In the genomic region with DNA sequence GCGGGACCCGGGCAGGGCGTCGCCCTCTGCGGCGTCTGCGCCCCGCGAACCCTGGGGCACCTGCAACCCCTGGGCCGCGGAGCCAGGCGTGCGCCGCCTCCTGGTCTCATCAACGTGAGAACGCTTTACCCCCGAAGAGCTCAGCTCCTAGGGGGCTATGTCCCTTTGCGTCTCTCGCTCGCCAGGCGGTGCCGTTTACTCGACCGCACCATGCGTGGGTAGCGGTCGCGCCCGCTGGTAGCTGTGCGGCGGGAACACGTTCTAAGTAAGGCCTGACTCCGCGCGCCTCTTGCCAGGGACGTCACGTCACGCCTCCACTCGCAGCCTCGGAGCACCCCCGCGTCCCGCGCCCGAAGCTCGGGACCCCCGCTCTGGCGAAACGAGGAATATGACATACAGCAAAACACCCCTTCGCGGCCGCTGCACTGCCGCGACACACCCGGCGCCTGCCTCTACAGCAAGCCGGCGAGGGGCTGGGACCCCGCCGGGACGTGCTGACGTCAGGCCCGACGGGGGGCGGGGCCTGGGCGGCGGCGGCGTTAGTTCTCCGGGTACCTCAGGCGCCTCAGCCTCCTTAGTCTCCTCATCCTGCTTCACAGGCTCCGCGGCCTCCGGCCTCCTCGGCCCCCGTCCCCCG, we compare ENCODE assay signal across 8 cellular contexts. TPM values are rescaled to one million over a fixed set of nuclear protein-coding genes. Genes with fewer than 3 reads are reported as not detected.
DNase-seq lines count a peak whose midpoint lies in the region; ATAC-seq and TF ChIP-seq lines count a peak whose summit lies in the region.

A gene with protein sequence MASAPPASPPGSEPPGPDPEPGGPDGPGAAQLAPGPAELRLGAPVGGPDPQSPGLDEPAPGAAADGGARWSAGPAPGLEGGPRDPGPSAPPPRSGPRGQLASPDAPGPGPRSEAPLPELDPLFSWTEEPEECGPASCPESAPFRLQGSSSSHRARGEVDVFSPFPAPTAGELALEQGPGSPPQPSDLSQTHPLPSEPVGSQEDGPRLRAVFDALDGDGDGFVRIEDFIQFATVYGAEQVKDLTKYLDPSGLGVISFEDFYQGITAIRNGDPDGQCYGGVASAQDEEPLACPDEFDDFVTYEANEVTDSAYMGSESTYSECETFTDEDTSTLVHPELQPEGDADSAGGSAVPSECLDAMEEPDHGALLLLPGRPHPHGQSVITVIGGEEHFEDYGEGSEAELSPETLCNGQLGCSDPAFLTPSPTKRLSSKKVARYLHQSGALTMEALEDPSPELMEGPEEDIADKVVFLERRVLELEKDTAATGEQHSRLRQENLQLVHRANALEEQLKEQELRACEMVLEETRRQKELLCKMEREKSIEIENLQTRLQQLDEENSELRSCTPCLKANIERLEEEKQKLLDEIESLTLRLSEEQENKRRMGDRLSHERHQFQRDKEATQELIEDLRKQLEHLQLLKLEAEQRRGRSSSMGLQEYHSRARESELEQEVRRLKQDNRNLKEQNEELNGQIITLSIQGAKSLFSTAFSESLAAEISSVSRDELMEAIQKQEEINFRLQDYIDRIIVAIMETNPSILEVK (plus strand): TSS at position 568 of the 637 bp plus-strand sequence. CDS start 358 bp downstream, outside the sequence.

- H3K27ac Mint-ChIP-seq in natural killer cell treated with Interleukin-12 subunit alpha and Interleukin-12 subunit beta and Interleukin-15 and Interleukin-18, amount 100 ng/mL, for 72 hours, result peak within 1 kb of the TSS; percentile 41 to 49

- TF ChIP-seq CTCF in fibroblast of mammary gland (conservative IDR thresholded peaks at IDR 0.05; ENCODE audit: control insufficient read depth, insufficient read depth, low read depth, low read length), result peak; percentile 0

- peak within 1 kb of the TSS; percentile 88 for H3K4me3 Mint-ChIP-seq in natural killer cell treated with Interleukin-12 subunit alpha and Interleukin-12 subunit beta and Interleukin-15 and Interleukin-18, amount 100 ng/mL, for 72 hours

- TF ChIP-seq EP300 in Ishikawa (IDR thresholded peaks at IDR 0.05; ENCODE audit: borderline replicate concordance), result no peak

- H3K9me3 Mint-ChIP-seq in natural killer cell treated with Interleukin-12 subunit alpha and Interleukin-12 subunit beta and Interleukin-15 and Interleukin-18, amount 100 ng/mL, for 72 hours, result no peaks in the 10 kb centered on the region

- H3K27me3 Mint-ChIP-seq in natural killer cell treated with Interleukin-12 subunit alpha and Interleukin-12 subunit beta and Interleukin-15 and Interleukin-18, amount 100 ng/mL, for 72 hours, result no peaks in the 10 kb centered on the region

- H3K36me3 Mint-ChIP-seq in natural killer cell treated with Interleukin-12 subunit alpha and Interleukin-12 subunit beta and Interleukin-15 and Interleukin-18, amount 100 ng/mL, for 72 hours, result no peaks in the 10 kb centered on the region

- H3K4me1 Mint-ChIP-seq in natural killer cell treated with Interleukin-12 subunit alpha and Interleukin-12 subunit beta and Interleukin-15 and Interleukin-18, amount 100 ng/mL, for 72 hours (ENCODE audit: low read depth in 2 of 2), result peaks cover 23 to 27% of the 10 kb centered on the region in 2 donors

- peak; percentile 51 for DNase-seq in DMS153 treated with DMSO at 0.1 percent for 48 hours (lab: John Stamatoyannopoulos, UW; ENCODE audit: unreplicated experiment)
- DNase-seq in RKO (ENCODE audit: low spot score), result peak; percentile 88
- peak; percentile 70 to 74 for DNase-seq in activated T-helper 1 cell treated with anti-CD3 and anti-CD28 coated beads, Interleukin-2, amount 50 U/mL, for 16 hours (ENCODE audit: low read depth in 1 of 2, low spot score in 1 of 2)
- peak; percentile 63 for DNase-seq in fibroblast of mammary gland (ENCODE audit: low read depth)
- DNase-seq in natural killer cell treated with Interleukin-12 subunit alpha and Interleukin-12 subunit beta and Interleukin-15 and Interleukin-18, amount 100 ng/mL, for 72 hours (ENCODE audit: low spot score), result peak; percentile 88
- peak; percentile 89 for DNase-seq in stimulated activated naive CD8-positive, alpha-beta T cell treated with anti-CD3 and anti-CD28 coated beads, Interleukin-15, Interleukin-2, amounts not matched to agents 100 U/mL and 50 U/mL, for 24 hours

- ATAC-seq in GM21526 (IDR thresholded peaks at IDR 0.05; ENCODE audit: low FRiP score, unreplicated experiment), result peak; percentile 76
- ATAC-seq in natural killer cell treated with Interleukin-12 subunit alpha and Interleukin-12 subunit beta and Interleukin-15 and Interleukin-18, amount 100 ng/mL, for 72 hours, result peak; percentile 95 to 97
- ATAC-seq in stimulated activated naive CD8-positive, alpha-beta T cell treated with anti-CD3 and anti-CD28 coated beads, Interleukin-15, Interleukin-2, amounts not matched to agents 100 U/mL and 50 U/mL, for 24 hours, result peak; percentile 94

- TF ChIP-seq RAD21 in Ishikawa (IDR thresholded peaks at IDR 0.05; ENCODE audit: low read depth), result 0 out of 2 replicates have a peak, but pooled peaks have one; percentile 7

- peak within 1 kb of the TSS; percentile 64 for H3K4me3 ChIP-seq in fibroblast of mammary gland (ENCODE audit: control insufficient read depth, low read depth, low read length)

TF ChIP-seq in Ishikawa, 13 proteins besides CTCF, POLR2A, EP300 and RAD21:
- TF ChIP-seq CEBPB (IDR thresholded peaks at IDR 0.05) (no peak), TAF1 (IDR thresholded peaks at IDR 0.05; ENCODE audit: low read depth) (peak; percentile 84), TCF12 (IDR thresholded peaks at IDR 0.05; ENCODE audit: low read depth) (no peak; the same call in 1 of the 2 replicates), TEAD4 (IDR thresholded peaks at IDR 0.05) (no peak), CREB1 (IDR thresholded peaks at IDR 0.05; ENCODE audit: low read depth) (peak; percentile 67; the same call in 1 of the 2 replicates), ZBTB7A (IDR thresholded peaks at IDR 0.05; ENCODE audit: low read depth) (peak; percentile 93), NFIC (IDR thresholded peaks at IDR 0.05) (no peak), EGR1 (IDR thresholded peaks at IDR 0.05) (0 out of 2 replicates have a peak, but pooled peaks have one; percentile 16), YY1 (IDR thresholded peaks at IDR 0.05; ENCODE audit: low read depth) (no peak)
- TF ChIP-seq, protein P1, sequence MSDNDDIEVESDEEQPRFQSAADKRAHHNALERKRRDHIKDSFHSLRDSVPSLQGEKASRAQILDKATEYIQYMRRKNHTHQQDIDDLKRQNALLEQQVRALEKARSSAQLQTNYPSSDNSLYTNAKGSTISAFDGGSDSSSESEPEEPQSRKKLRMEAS (IDR thresholded peaks at IDR 0.05), result peak; percentile 86
- TF ChIP-seq, protein P2, sequence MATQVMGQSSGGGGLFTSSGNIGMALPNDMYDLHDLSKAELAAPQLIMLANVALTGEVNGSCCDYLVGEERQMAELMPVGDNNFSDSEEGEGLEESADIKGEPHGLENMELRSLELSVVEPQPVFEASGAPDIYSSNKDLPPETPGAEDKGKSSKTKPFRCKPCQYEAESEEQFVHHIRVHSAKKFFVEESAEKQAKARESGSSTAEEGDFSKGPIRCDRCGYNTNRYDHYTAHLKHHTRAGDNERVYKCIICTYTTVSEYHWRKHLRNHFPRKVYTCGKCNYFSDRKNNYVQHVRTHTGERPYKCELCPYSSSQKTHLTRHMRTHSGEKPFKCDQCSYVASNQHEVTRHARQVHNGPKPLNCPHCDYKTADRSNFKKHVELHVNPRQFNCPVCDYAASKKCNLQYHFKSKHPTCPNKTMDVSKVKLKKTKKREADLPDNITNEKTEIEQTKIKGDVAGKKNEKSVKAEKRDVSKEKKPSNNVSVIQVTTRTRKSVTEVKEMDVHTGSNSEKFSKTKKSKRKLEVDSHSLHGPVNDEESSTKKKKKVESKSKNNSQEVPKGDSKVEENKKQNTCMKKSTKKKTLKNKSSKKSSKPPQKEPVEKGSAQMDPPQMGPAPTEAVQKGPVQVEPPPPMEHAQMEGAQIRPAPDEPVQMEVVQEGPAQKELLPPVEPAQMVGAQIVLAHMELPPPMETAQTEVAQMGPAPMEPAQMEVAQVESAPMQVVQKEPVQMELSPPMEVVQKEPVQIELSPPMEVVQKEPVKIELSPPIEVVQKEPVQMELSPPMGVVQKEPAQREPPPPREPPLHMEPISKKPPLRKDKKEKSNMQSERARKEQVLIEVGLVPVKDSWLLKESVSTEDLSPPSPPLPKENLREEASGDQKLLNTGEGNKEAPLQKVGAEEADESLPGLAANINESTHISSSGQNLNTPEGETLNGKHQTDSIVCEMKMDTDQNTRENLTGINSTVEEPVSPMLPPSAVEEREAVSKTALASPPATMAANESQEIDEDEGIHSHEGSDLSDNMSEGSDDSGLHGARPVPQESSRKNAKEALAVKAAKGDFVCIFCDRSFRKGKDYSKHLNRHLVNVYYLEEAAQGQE (IDR thresholded peaks at IDR 0.05; ENCODE audit: low read depth), result no peak
- TF ChIP-seq, protein P3, sequence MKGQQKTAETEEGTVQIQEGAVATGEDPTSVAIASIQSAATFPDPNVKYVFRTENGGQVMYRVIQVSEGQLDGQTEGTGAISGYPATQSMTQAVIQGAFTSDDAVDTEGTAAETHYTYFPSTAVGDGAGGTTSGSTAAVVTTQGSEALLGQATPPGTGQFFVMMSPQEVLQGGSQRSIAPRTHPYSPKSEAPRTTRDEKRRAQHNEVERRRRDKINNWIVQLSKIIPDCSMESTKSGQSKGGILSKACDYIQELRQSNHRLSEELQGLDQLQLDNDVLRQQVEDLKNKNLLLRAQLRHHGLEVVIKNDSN (IDR thresholded peaks at IDR 0.05), result no peak

RNA-seq across cellular contexts. Expression of the gene that starts here (rescaled TPM):
- total RNA-seq in natural killer cell treated with Interleukin-12 subunit alpha and Interleukin-12 subunit beta and Interleukin-15 and Interleukin-18, amount 100 ng/mL, for 72 hours, result 10 to 100 TPM; 21.9 to 53.4 TPM

Comparison
In these comparisons a context has a peak if more than half of its experiments do, and no peak if none do; other contexts are left out.
1. Peak in every context shown above with its lines: DNase-seq, ATAC-seq and H3K4me3 ChIP-seq.